Comparison of ENCODE assay signal across 21 cellular contexts in genomic region chr6:46989384-46989783, GRCh38. TPM values are rescaled to one million over a fixed set of nuclear protein-coding genes. Genes with fewer than 3 reads are reported as not detected.
A peak's percentile ranks its signal among the peaks of the same experiment; 100 is the strongest.
DNase-seq lines count a peak whose midpoint lies in the region; ATAC-seq and TF ChIP-seq lines count a peak whose summit lies in the region.
"Had no signal": no experiment of that assay in that cellular context is flagged by ENCODE, and none has a peak within 500 bp of the region (broad histone marks: within the 10 kb centered on the region; RNA-seq: fewer than 3 reads in every experiment).

No MANE protein-coding gene starts in this region.

- no peaks in the 10 kb centered on the region for H3K36me3 Mint-ChIP-seq in MCF 10A (ENCODE audit: insufficient read depth, unreplicated experiment)
- H3K36me3 Mint-ChIP-seq: stimulated activated effector memory CD8-positive, alpha-beta T cell treated with anti-CD3 and anti-CD28 coated beads, Interleukin-12 subunit alpha, Interleukin-12 subunit beta, amount 100 ng/mL, for 72 hours; T-cell had no signal

- BruUV-seq in MCF 10A (replicated peaks; lab: Mats Ljungman, UMichigan) = no TSS peak

- H3K4me1 ChIP-seq in breast epithelium (no peaks in the 10 kb centered on the region), upper lobe of right lung (peaks cover 20% of the 10 kb centered on the region)

- intact Hi-C loops in breast epithelium (cut with DNase I; ENCODE audit: low total_unique reads) = no loop called here
- intact Hi-C loops in MCF 10A (cut with micrococcal nuclease) = no loop called here
- intact Hi-C loops in upper lobe of right lung (cut with DNase I) = no loop called here

- H3K4me3 ChIP-seq in breast epithelium = no peak overlapping the region
- no peak overlapping the region for H3K4me3 ChIP-seq in upper lobe of right lung
- H3K4me3 ChIP-seq: A549, smooth muscle cell had no signal

- POLR2A ChIA-PET in MCF 10A (lab: Yijun Ruan, JAX) = no interaction called here

- CTCF ChIA-PET in MCF 10A (lab: Yijun Ruan, JAX) = interaction anchor here (0.9 to 8.2 kb wide), 7 partner anchors 57 to 567 kb away, joined by 3 to 59 read pairs (median 12); no protein-coding TSS in a partner anchor

- no peaks in the 10 kb centered on the region for H3K27me3 Mint-ChIP-seq in MCF 10A (ENCODE audit: insufficient read depth, unreplicated experiment)

- no peak for TF ChIP-seq CTCF in breast epithelium (IDR thresholded peaks at IDR 0.05)
- no peak for TF ChIP-seq CTCF in MCF 10A (IDR thresholded peaks at IDR 0.05; ENCODE audit: unreplicated experiment)
- TF ChIP-seq CTCF in upper lobe of right lung (IDR thresholded peaks at IDR 0.05) = no peak

- no peak for TF ChIP-seq POLR2A in breast epithelium (IDR thresholded peaks at IDR 0.05)

- peaks cover 13% of the 10 kb centered on the region for H3K4me1 Mint-ChIP-seq in MCF 10A (ENCODE audit: insufficient read depth, unreplicated experiment)
- H3K4me1 Mint-ChIP-seq: activated B cell treated with CpG ODN at 0.5 μM for 24 hours; stimulated activated effector memory CD8-positive, alpha-beta T cell treated with anti-CD3 and anti-CD28 coated beads, Interleukin-12 subunit alpha, Interleukin-12 subunit beta, amount 100 ng/mL, for 72 hours; T-cell had no signal

- DNase-seq in breast epithelium (ENCODE audit: low spot score in 2 of 2) = no peak
- DNase-seq in MCF 10A (ENCODE audit: unreplicated experiment) = no peak
- DNase-seq in cerebellar cortex (ENCODE audit: low spot score) = peak; percentile 83
- peak; percentile 16 for DNase-seq in mucosa of gallbladder (ENCODE audit: low spot score)
- DNase-seq in upper lobe of right lung = no peak
- no peak for DNase-seq in NCI-H1105 (lab: John Stamatoyannopoulos, UW)
- no peak for DNase-seq in stimulated activated CD4-positive, alpha-beta T cell treated with anti-CD3 and anti-CD28 coated beads, Interleukin-4, amount 100 ng/mL, for 4 hours
- DNase-seq: activated B cell treated with CpG ODN at 0.5 μM for 24 hours; activated CD8-positive, alpha-beta memory T cell treated with anti-CD3 and anti-CD28 coated beads for 24 hours; DMS79 treated with DMSO at 0.1 percent for 48 hours; IMR-90; NCI-H1105 treated with DMSO at 0.1 percent for 48 hours; NCI-H2171 treated with DMSO at 0.1 percent for 48 hours; NK-92 treated with Interleukin-12 subunit alpha and Interleukin-12 subunit beta, amount 100 ng/mL, for 24 hours; T-cell had no signal

- H3K36me3 ChIP-seq in breast epithelium (no peaks in the 10 kb centered on the region), upper lobe of right lung (no peaks in the 10 kb centered on the region)

- no peaks in the 10 kb centered on the region for H3K9me3 Mint-ChIP-seq in MCF 10A (ENCODE audit: unreplicated experiment)
- H3K9me3 Mint-ChIP-seq: activated B cell treated with CpG ODN at 0.5 μM for 24 hours; activated T-helper 2 cell treated with anti-CD3 and anti-CD28 coated beads, Interferon-gamma antibody, Interleukin-2, Interleukin-4, amounts not matched to agents 10 μg/mL and 5 μg/mL and 100 μg/mL, durations not matched to agents 14 hours and 24 hours and 36 hours; stimulated activated effector memory CD8-positive, alpha-beta T cell treated with anti-CD3 and anti-CD28 coated beads, Interleukin-12 subunit alpha, Interleukin-12 subunit beta, amount 100 ng/mL, for 72 hours had no signal

- H3K27ac ChIP-seq in breast epithelium (peak overlapping the region; percentile 46 to 80), upper lobe of right lung (peak overlapping the region; percentile 70)

- no peak overlapping the region for H3K27ac Mint-ChIP-seq in MCF 10A (ENCODE audit: low read depth, unreplicated experiment)
- H3K27ac Mint-ChIP-seq: activated B cell treated with CpG ODN at 0.5 μM for 24 hours; activated T-helper 2 cell treated with anti-CD3 and anti-CD28 coated beads, Interferon-gamma antibody, Interleukin-2, Interleukin-4, amounts not matched to agents 10 μg/mL and 5 μg/mL and 100 μg/mL, durations not matched to agents 14 hours and 24 hours and 36 hours; stimulated activated effector memory CD8-positive, alpha-beta T cell treated with anti-CD3 and anti-CD28 coated beads, Interleukin-12 subunit alpha, Interleukin-12 subunit beta, amount 100 ng/mL, for 72 hours; T-cell had no signal

- H3K9me3 ChIP-seq in breast epithelium (no peaks in the 10 kb centered on the region), upper lobe of right lung (no peaks in the 10 kb centered on the region)
- H3K9me3 ChIP-seq: A549 had no signal

- ATAC-seq in upper lobe of right lung = peak; percentile 16
- no peak for ATAC-seq in HG03469 (IDR thresholded peaks at IDR 0.05; ENCODE audit: unreplicated experiment)
- ATAC-seq: A549; stimulated activated effector memory CD8-positive, alpha-beta T cell treated with anti-CD3 and anti-CD28 coated beads, Interleukin-12 subunit alpha, Interleukin-12 subunit beta, amount 100 ng/mL, for 72 hours; T-cell had no signal

- no peaks in the 10 kb centered on the region for H3K27me3 ChIP-seq in breast epithelium
- no peaks in the 10 kb centered on the region for H3K27me3 ChIP-seq in upper lobe of right lung

- H3K4me3 Mint-ChIP-seq in MCF 10A (ENCODE audit: unreplicated experiment) = no peak overlapping the region
- H3K4me3 Mint-ChIP-seq: activated B cell treated with CpG ODN at 0.5 μM for 24 hours; stimulated activated effector memory CD8-positive, alpha-beta T cell treated with anti-CD3 and anti-CD28 coated beads, Interleukin-12 subunit alpha, Interleukin-12 subunit beta, amount 100 ng/mL, for 72 hours; T-cell had no signal

RNA-seq across cellular contexts. Expression of gene ADGRF1, which starts 52.7 kb away (rescaled TPM):
- total RNA-seq in breast epithelium (1 to 10 TPM in 1 of 3 donors, under 1 TPM in 1, not detected in 1; 0.66 to 3.5 TPM), MCF 10A (2022) (1.3 and 3.5 TPM in 2 replicates), mucosa of gallbladder (10.4 TPM), upper lobe of right lung (12.9 TPM)
- total RNA-seq: activated B cell treated with CpG ODN at 0.5 μM for 24 hours; activated T-helper 2 cell treated with anti-CD3 and anti-CD28 coated beads, Interferon-gamma antibody, Interleukin-2, Interleukin-4, amounts not matched to agents 10 μg/mL and 5 μg/mL and 100 μg/mL, durations not matched to agents 14 hours and 24 hours and 36 hours; IMR-90; osteocyte; smooth muscle cell had no signal

Comparison
In these comparisons a context has a peak if more than half of its experiments do, and no peak if none do; other contexts are left out.
1. DNase-seq: peak in cerebellar cortex (single experiment) and mucosa of gallbladder (single experiment); none in breast epithelium (0 of 2), MCF 10A (single experiment), upper lobe of right lung (single experiment), NCI-H1105 (single experiment) and stimulated activated CD4-positive, alpha-beta T cell treated with anti-CD3 and anti-CD28 coated beads, Interleukin-4, amount 100 ng/mL, for 4 hours (0 of 2).